In genomic region chrX:41351923-41352322, GRCh38 we compare ENCODE assay signal across 19 cellular contexts. TPM values are rescaled to one million over a fixed set of nuclear protein-coding genes. Genes with fewer than 3 reads are reported as not detected.
A peak's percentile ranks its signal among the peaks of the same experiment; 100 is the strongest.
DNase-seq lines count a peak whose midpoint lies in the region; FAIRE-seq and TF ChIP-seq lines count a peak whose summit lies in the region.
"Had no signal": no experiment of that assay in that cellular context is flagged by ENCODE, and none has a peak within 500 bp of the region (broad histone marks: within the 10 kb centered on the region; RNA-seq: fewer than 3 reads in every experiment).

No MANE protein-coding gene starts in this region.

- peak overlapping the region in 1 of 7 donors; percentile 10 for H3K4me3 Mint-ChIP-seq in CD8-positive, alpha-beta memory T cell

- H3K36me3 ChIP-seq in CD8-positive, alpha-beta memory T cell (ENCODE audit: insufficient read depth, low read length), result peaks cover 16% of the 10 kb centered on the region
- H3K36me3 ChIP-seq in endothelial cell of umbilical vein (ENCODE audit: control insufficient read depth in 2 of 2, extremely low read depth in 1 of 2, insufficient read depth in 2 of 2, low read length in 2 of 2), result peaks cover 3 to 8% of the 10 kb centered on the region in 2 experiments
- H3K36me3 ChIP-seq: ovary had no signal

- H2AFZ ChIP-seq in endothelial cell of umbilical vein (ENCODE audit: low read depth, low read length), result no peak overlapping the region

- DNase-seq in CD8-positive, alpha-beta memory T cell, result no peak
- DNase-seq in RCC 7860 (ENCODE audit: low spot score), result peak; percentile 6
- DNase-seq in endothelial cell of umbilical vein (ENCODE audit: low read depth, low spot score), result peak; percentile 1
- DNase-seq in cerebellum (ENCODE audit: low spot score), result no peak
- no peak for DNase-seq in inferior parietal cortex (ENCODE audit: extremely low spot score)
- no peak for DNase-seq in SW480 (ENCODE audit: low spot score)
- DNase-seq in LoVo (ENCODE audit: low spot score), result no peak
- DNase-seq: AML-193; amniotic stem cell; erythroblast; KG1; midbrain; NCI-H1417 treated with DMSO at 0.1 percent for 48 hours; NCI-H226; ovary; stimulated activated CD4-positive, alpha-beta T cell treated with anti-CD3 and anti-CD28 coated beads, Interleukin-4, amount 100 ng/mL, for 4 hours; WERI-Rb-1 had no signal

- intact Hi-C loops in endothelial cell of umbilical vein (cut with micrococcal nuclease), result loop anchor here (2.0 kb wide), 1 partner anchor 91 kb away; no protein-coding TSS in a partner anchor

- no peaks in the 10 kb centered on the region for H3K9me1 ChIP-seq in endothelial cell of umbilical vein (replicated peaks; ENCODE audit: control insufficient read depth, extremely low read depth, insufficient read depth, low read length)

- H4K20me1 ChIP-seq in endothelial cell of umbilical vein (replicated peaks; ENCODE audit: control insufficient read depth, extremely low read depth, insufficient read depth, low read length), result no peaks in the 10 kb centered on the region

- H3K9ac ChIP-seq in endothelial cell of umbilical vein (replicated peaks; ENCODE audit: extremely low read depth, insufficient read depth, low read length), result no peak overlapping the region

- no peak overlapping the region for H3K4me2 ChIP-seq in endothelial cell of umbilical vein (ENCODE audit: insufficient read depth, low read length)

- peak overlapping the region in 6 of 8 donors; percentile 13 to 83 (median 42) for H3K27ac Mint-ChIP-seq in CD8-positive, alpha-beta memory T cell

- H3K9me3 Mint-ChIP-seq in CD8-positive, alpha-beta memory T cell, result no peaks in the 10 kb centered on the region

- no peaks in the 10 kb centered on the region for H3K9me3 ChIP-seq in CD8-positive, alpha-beta memory T cell (ENCODE audit: low read length)
- no peaks in the 10 kb centered on the region for H3K9me3 ChIP-seq in endothelial cell of umbilical vein (replicated peaks; ENCODE audit: control insufficient read depth, insufficient read depth, low read length)
- H3K9me3 ChIP-seq: HAP-1, ovary had no signal

- CTCF ChIA-PET in CD8-positive, alpha-beta memory T cell (lab: Charles Lee), result no interaction called here
- CTCF ChIA-PET in endothelial cell of umbilical vein (lab: Charles Lee), result no interaction called here

- no peaks in the 10 kb centered on the region for H3K27me3 ChIP-seq in CD8-positive, alpha-beta memory T cell (ENCODE audit: insufficient read depth, low read length, poor library complexity, severe bottlenecking)
- H3K27me3 ChIP-seq in endothelial cell of umbilical vein (ENCODE audit: control insufficient read depth in 2 of 2, insufficient read depth in 2 of 2, low read length in 2 of 2), result no peaks in the 10 kb centered on the region
- H3K27me3 ChIP-seq: ovary had no signal

- BruUV-seq in endothelial cell of umbilical vein (replicated peaks; lab: Mats Ljungman, UMichigan), result no TSS peak

- dilution Hi-C loops in endothelial cell of umbilical vein (cut with MboI; ENCODE audit: extremely low pct_ligation_motif_present, low sequenced_read_pairs), result no loop called here

- TF ChIP-seq POLR2A in endothelial cell of umbilical vein (IDR thresholded peaks at IDR 0.05; ENCODE audit: low read depth, low read length), result peak; percentile 42

- no peaks in the 10 kb centered on the region for H3K27me3 Mint-ChIP-seq in CD8-positive, alpha-beta memory T cell

- TF ChIP-seq CTCF in 22Rv1 (IDR thresholded peaks at IDR 0.05) (no peak), endothelial cell of umbilical vein (IDR thresholded peaks at IDR 0.05; ENCODE audit: extremely low read depth in 1 of 2, insufficient read depth in 1 of 2, low read depth in 1 of 2, low read length in 2 of 2) (no peak)

- FAIRE-seq in RCC 7860 (lab: Jason Lieb, UNC), result no peak
- FAIRE-seq in endothelial cell of umbilical vein (lab: Jason Lieb, UNC), result no peak

- H3K79me2 ChIP-seq in endothelial cell of umbilical vein (ENCODE audit: control insufficient read depth, insufficient read depth, low read length), result no peaks in the 10 kb centered on the region

- POLR2A ChIA-PET in CD8-positive, alpha-beta memory T cell (lab: Charles Lee), result no interaction called here
- POLR2A ChIA-PET in endothelial cell of umbilical vein (lab: Charles Lee), result no interaction called here

- H3K4me3 ChIP-seq in CD8-positive, alpha-beta memory T cell (ENCODE audit: low read length), result no peak overlapping the region
- no peak overlapping the region for H3K4me3 ChIP-seq in endothelial cell of umbilical vein (replicated peaks in 1 of 3; ENCODE audit: insufficient read depth in 1 of 3, low read depth in 1 of 3, low read length in 3 of 3)
- H3K4me3 ChIP-seq: HAP-1, ovary had no signal

- peaks cover 33 to 51% (median 46%) of the 10 kb centered on the region in 3 donors for H3K4me1 Mint-ChIP-seq in CD8-positive, alpha-beta memory T cell

- H3K36me3 Mint-ChIP-seq in CD8-positive, alpha-beta memory T cell, result peaks cover 19 to 40% (median 19%) of the 10 kb centered on the region in 3 donors

- no peaks in the 10 kb centered on the region for H3K4me1 ChIP-seq in CD8-positive, alpha-beta memory T cell (ENCODE audit: insufficient read depth, low read length)
- peaks cover 5% of the 10 kb centered on the region for H3K4me1 ChIP-seq in endothelial cell of umbilical vein (ENCODE audit: control insufficient read depth, extremely low read depth, insufficient read depth, low read length)
- H3K4me1 ChIP-seq: HAP-1 had no signal

- peak overlapping the region; percentile 4; the same call in 1 of the 2 replicates for H3K27ac ChIP-seq in 22Rv1
- no peak overlapping the region for H3K27ac ChIP-seq in CD8-positive, alpha-beta memory T cell (ENCODE audit: low read depth, low read length)
- no peak overlapping the region for H3K27ac ChIP-seq in endothelial cell of umbilical vein (ENCODE audit: insufficient read depth, low read depth, low read length)
- H3K27ac ChIP-seq: ovary, WERI-Rb-1 had no signal

TF ChIP-seq in endothelial cell of umbilical vein, 7 proteins besides CTCF, POLR2A, EP300 and RAD21:
- TF ChIP-seq GATA2 (IDR thresholded peaks at IDR 0.05; ENCODE audit: insufficient read depth, insufficient read length, low read depth, low read length) (no peak), POLR2AphosphoS5 (IDR thresholded peaks at IDR 0.05; ENCODE audit: insufficient read depth, low read depth, low read length) (no peak), JUN (IDR thresholded peaks at IDR 0.05; ENCODE audit: borderline replicate concordance, insufficient read depth, insufficient read length, low read depth) (no peak), FOS (IDR thresholded peaks at IDR 0.05; ENCODE audit: borderline replicate concordance, insufficient read depth, low read length) (no peak), MYC (IDR thresholded peaks at IDR 0.05; ENCODE audit: low read depth, low read length) (no peak), EZH2 (IDR thresholded peaks at IDR 0.05; ENCODE audit: borderline replicate concordance, low read depth, low read length, severe bottlenecking) (no peak), MAX (IDR thresholded peaks at IDR 0.05; ENCODE audit: insufficient read depth, insufficient read length) (no peak)

RNA-seq across cellular contexts. Expression of gene DDX3X, which starts 18.0 kb away (rescaled TPM):
- total RNA-seq in CD8-positive, alpha-beta memory T cell, result 100 to 1,000 TPM; 354 to 357 TPM
- 240 TPM for polyA plus RNA-seq in CD8-positive, alpha-beta memory T cell
- total RNA-seq in endothelial cell of umbilical vein (300 and 304 TPM in 2 replicates), cerebellum (220 TPM)
- polyA plus RNA-seq in endothelial cell of umbilical vein, result 28.7 and 48.5 TPM in 2 replicates
- 49.3 and 50.0 TPM in 2 replicates for polyA plus RNA-seq in endothelial cell of umbilical vein (2011; cell fraction: cytosol; rRNA removed)
- polyA plus RNA-seq in endothelial cell of umbilical vein (2011; cell fraction: nucleus; rRNA removed), result 128 and 131 TPM in 2 replicates
- polyA plus RNA-seq in endothelial cell of umbilical vein (2012), result 171 and 238 TPM in 2 replicates
- polyA minus RNA-seq in endothelial cell of umbilical vein, result 158 and 184 TPM in 2 replicates
- polyA minus RNA-seq in endothelial cell of umbilical vein (2011; cell fraction: cytosol; rRNA and poly(A)+ RNA removed), result 175 TPM
- polyA minus RNA-seq in endothelial cell of umbilical vein (2011; cell fraction: nucleus; rRNA and poly(A)+ RNA removed), result 207 and 245 TPM in 2 replicates

Comparison
In these comparisons a context has a peak if more than half of its experiments do, and no peak if none do; other contexts are left out.
1. DNase-seq: peak in RCC 7860 (single experiment) and endothelial cell of umbilical vein (single experiment); none in CD8-positive, alpha-beta memory T cell (0 of 5), cerebellum (single experiment), inferior parietal cortex (single experiment), SW480 (single experiment) and LoVo (single experiment).